ENCODE assay signal across 5 cellular contexts in the genomic region with DNA sequence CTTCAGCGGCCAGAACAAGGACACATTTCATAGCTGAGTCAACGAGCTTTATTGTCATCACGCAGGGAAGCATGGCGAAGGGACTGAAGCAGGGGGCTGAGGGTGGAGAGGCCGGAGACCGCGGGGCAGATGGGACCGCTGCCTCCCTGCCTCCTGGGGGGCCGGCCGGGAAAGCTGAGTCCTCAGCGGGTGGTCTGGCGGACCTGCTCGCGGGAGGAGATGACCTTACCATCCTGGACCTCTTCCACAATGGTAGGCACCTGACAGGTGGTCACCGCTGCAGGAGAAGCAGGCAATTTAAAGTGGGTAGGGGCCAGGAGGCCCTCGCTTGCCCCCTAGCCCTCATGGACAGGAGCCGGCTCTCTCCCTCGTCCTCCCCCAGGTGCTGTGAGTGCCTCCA. TPM values are rescaled to one million over a fixed set of nuclear protein-coding genes. Genes with fewer than 3 reads are reported as not detected.
"Had no signal": no experiment of that assay in that cellular context is flagged by ENCODE, and none has a peak within 500 bp of the region (broad histone marks: within the 10 kb centered on the region; RNA-seq: fewer than 3 reads in every experiment).

No MANE protein-coding gene starts in this region.

RNA-seq across cellular contexts. Expression of a gene that starts 45.0 kb away (rescaled TPM):
- total RNA-seq: HepG2, HT-29, HT1080, IMR-90, K562 had no signal
